In genomic region chr7:20697351-20697750, GRCh38 we compare ENCODE assay signal across 2 cellular contexts.
TF ChIP-seq lines count a peak whose summit lies in the region.

No MANE protein-coding gene starts in this region.

TF ChIP-seq in K562, 482 proteins besides CTCF, POLR2A, EP300 and RAD21 (continued from another document and continues in another):
- TF ChIP-seq MGA (IDR thresholded peaks at IDR 0.05) (no peak), ID3 (CRISPR knock-in tag; IDR thresholded peaks at IDR 0.05) (no peak), ID3 (tag; IDR thresholded peaks at IDR 0.05) (no peak), PRPF4 (IDR thresholded peaks at IDR 0.05; ENCODE audit: insufficient read depth, low read depth, low read length, poor library complexity, severe bottlenecking) (no peak), ZNF592 (IDR thresholded peaks at IDR 0.05) (no peak)

TF ChIP-seq in HepG2, 621 proteins besides CTCF, POLR2A, EP300 and RAD21 (continued from another document):
- TF ChIP-seq DR1 (CRISPR knock-in tag; IDR thresholded peaks at IDR 0.05) (no peak), ELF4 (CRISPR knock-in tag; IDR thresholded peaks at IDR 0.05; ENCODE audit: borderline replicate concordance) (no peak), ZNF556 (CRISPR knock-in tag; IDR thresholded peaks at IDR 0.05; ENCODE audit: borderline replicate concordance) (no peak), PLSCR1 (CRISPR knock-in tag; IDR thresholded peaks at IDR 0.05; ENCODE audit: borderline replicate concordance) (no peak), SNAI1 (CRISPR knock-in tag; IDR thresholded peaks at IDR 0.05; ENCODE audit: borderline replicate concordance) (no peak)
